ENCODE assay signal across 20 cellular contexts in the genomic region with DNA sequence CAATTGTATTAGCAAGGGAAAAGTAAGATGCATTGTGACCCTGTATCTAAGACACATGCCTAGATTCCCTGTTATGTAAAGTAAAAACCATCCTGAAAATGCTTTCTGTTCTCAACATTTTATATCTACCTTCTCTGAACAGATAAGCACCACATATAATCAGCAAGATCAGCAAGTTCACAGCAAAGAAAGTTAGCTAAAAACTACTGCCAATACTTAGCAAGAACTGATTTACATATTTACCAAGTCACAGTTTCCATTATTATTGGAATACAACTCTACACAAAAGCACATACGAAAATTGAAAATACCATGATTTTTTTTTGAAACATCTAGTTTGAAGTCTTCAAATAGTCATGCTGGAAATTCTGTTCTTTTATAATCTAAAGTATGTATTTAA.
"Had no signal": no experiment of that assay in that cellular context is flagged by ENCODE, and none has a peak within 500 bp of the region (broad histone marks: within the 10 kb centered on the region; RNA-seq: fewer than 3 reads in every experiment).

No MANE protein-coding gene starts in this region.

- H3K4me3 ChIP-seq: breast epithelium, esophagus muscularis mucosa, heart left ventricle, ovary, right lobe of liver, suprapubic skin, tibial artery, upper lobe of right lung had no signal

- H3K36me3 Mint-ChIP-seq: activated CD4-positive, alpha-beta memory T cell treated with anti-CD3 and anti-CD28 coated beads for 36 hours; mesothelial cell of epicardium; naive B cell had no signal

- H3K4me3 Mint-ChIP-seq: activated CD4-positive, alpha-beta memory T cell treated with anti-CD3 and anti-CD28 coated beads for 36 hours; activated naive CD4-positive, alpha-beta T cell treated with anti-CD3 and anti-CD28 coated beads for 36 hours; activated T-cell treated with anti-CD3 and anti-CD28 coated beads, Interleukin-2, amount 50 U/mL, for 24 hours; mesothelial cell of epicardium; naive B cell; nephron progenitor cell had no signal

- H3K4me1 ChIP-seq: breast epithelium, esophagus muscularis mucosa, foreskin keratinocyte, heart left ventricle, right lobe of liver, suprapubic skin, tibial artery, upper lobe of right lung had no signal

- ATAC-seq: foreskin keratinocyte, heart left ventricle, right lobe of liver, upper lobe of right lung had no signal

- H3K27me3 Mint-ChIP-seq: activated CD4-positive, alpha-beta memory T cell treated with anti-CD3 and anti-CD28 coated beads for 36 hours; activated T-cell treated with anti-CD3 and anti-CD28 coated beads, Interleukin-2, amount 50 U/mL, for 24 hours; progenitor cell of endocrine pancreas had no signal

- H3K27ac Mint-ChIP-seq: activated CD4-positive, alpha-beta memory T cell treated with anti-CD3 and anti-CD28 coated beads for 36 hours; activated naive CD4-positive, alpha-beta T cell treated with anti-CD3 and anti-CD28 coated beads for 36 hours; activated T-cell treated with anti-CD3 and anti-CD28 coated beads, Interleukin-2, amount 50 U/mL, for 24 hours; mesothelial cell of epicardium; naive B cell; nephron progenitor cell; progenitor cell of endocrine pancreas had no signal

- H3K9me3 Mint-ChIP-seq: naive B cell had no signal

- DNase-seq: activated CD4-positive, alpha-beta memory T cell treated with anti-CD3 and anti-CD28 coated beads for 36 hours; activated CD8-positive, alpha-beta memory T cell treated with anti-CD3 and anti-CD28 coated beads, Interleukin-2, amount 50 U/mL, for 4 hours; activated effector memory CD4-positive, alpha-beta T cell treated with Interleukin-2 at 50 U/mL for 16 hours; activated naive CD4-positive, alpha-beta T cell treated with anti-CD3 and anti-CD28 coated beads for 36 hours; activated T-cell treated with anti-CD3 and anti-CD28 coated beads, Interleukin-2, amount 50 U/mL, for 24 hours; central memory CD4-positive, alpha-beta T cell; foreskin keratinocyte; heart left ventricle; naive B cell; nephron progenitor cell; ovary; right lobe of liver; stimulated activated CD4-positive, alpha-beta T cell treated with anti-CD3 and anti-CD28 coated beads, Interleukin-2, amount 100 ng/mL, for 48 hours; tibial artery; upper lobe of right lung had no signal

- H3K27me3 ChIP-seq: breast epithelium, esophagus muscularis mucosa, foreskin keratinocyte, heart left ventricle, ovary, right lobe of liver, suprapubic skin, tibial artery, upper lobe of right lung had no signal

- H3K27ac ChIP-seq: breast epithelium, esophagus muscularis mucosa, foreskin keratinocyte, heart left ventricle, ovary, right lobe of liver, suprapubic skin, tibial artery, upper lobe of right lung had no signal

- H3K4me1 Mint-ChIP-seq: nephron progenitor cell had no signal
